In the genomic region with DNA sequence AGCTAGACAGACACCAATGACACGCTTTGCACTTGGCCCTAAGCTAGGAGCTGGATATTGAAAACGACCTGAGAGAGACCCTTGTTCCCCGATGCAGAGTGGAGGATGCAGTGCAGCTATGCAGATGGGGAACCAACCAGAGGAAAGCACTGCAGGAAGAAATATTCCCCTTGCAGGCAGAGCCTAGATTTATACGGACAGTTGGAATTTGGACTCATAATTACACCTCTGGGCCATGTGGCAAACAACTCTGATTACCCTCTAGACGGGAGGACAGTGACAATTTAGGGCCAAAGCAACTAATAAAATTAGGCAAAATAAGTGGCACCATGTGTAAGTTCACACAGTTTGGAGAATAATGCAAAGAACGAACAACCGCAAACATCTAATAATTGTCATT, we compare ENCODE assay signal across 16 cellular contexts. TPM values are rescaled to one million over a fixed set of nuclear protein-coding genes. Genes with fewer than 3 reads are reported as not detected.
DNase-seq lines count a peak whose midpoint lies in the region; ATAC-seq and TF ChIP-seq lines count a peak whose summit lies in the region.
"Had no signal": no experiment of that assay in that cellular context is flagged by ENCODE, and none has a peak within 500 bp of the region (broad histone marks: within the 10 kb centered on the region; RNA-seq: fewer than 3 reads in every experiment).

No MANE protein-coding gene starts in this region.

- DNase-seq in stimulated activated naive CD8-positive, alpha-beta T cell treated with anti-CD3 and anti-CD28 coated beads, Interleukin-15, Interleukin-2, amounts not matched to agents 100 U/mL and 50 U/mL, for 24 hours: no peak
- DNase-seq in brain microvascular endothelial cell (no peak), mucosa of descending colon (no peak), NCI-H2227 treated with DMSO at 0.1 percent for 48 hours (lab: John Stamatoyannopoulos, UW) (no peak), thyroid gland (no peak)
- DNase-seq: effector memory CD8-positive, alpha-beta T cell; Kasumi-1; NCI-H1417 treated with DMSO at 0.1 percent for 48 hours; T-helper 17 cell; upper lobe of left lung had no signal

- intact Hi-C loops in mucosa of descending colon (cut with DNase I, micrococcal nuclease) (no loop called here), thyroid gland (cut with DNase I) (no loop called here)

- peak overlapping the region; percentile 91 for H3K27ac ChIP-seq in brain microvascular endothelial cell
- H3K27ac ChIP-seq in thyroid gland: no peak overlapping the region
- H3K27ac ChIP-seq: upper lobe of left lung had no signal

- peak overlapping the region; percentile 74 for H3K27ac Mint-ChIP-seq in stimulated activated naive CD8-positive, alpha-beta T cell treated with anti-CD3 and anti-CD28 coated beads, Interleukin-15, Interleukin-2, amounts not matched to agents 100 ng/mL and 50 ng/mL, for 24 hours
- H3K27ac Mint-ChIP-seq: effector memory CD8-positive, alpha-beta T cell; naive thymus-derived CD4-positive, alpha-beta T cell; progenitor cell of endocrine pancreas; T-helper 17 cell had no signal

- H3K4me1 ChIP-seq in mucosa of descending colon (ENCODE audit: low read depth) (peaks cover 56% of the 10 kb centered on the region), thyroid gland (peaks cover 0 to 4% of the 10 kb centered on the region in 2 donors)
- H3K4me1 ChIP-seq: HAP-1 had no signal

- no peaks in the 10 kb centered on the region for H3K27me3 ChIP-seq in brain microvascular endothelial cell (replicated peaks)
- H3K27me3 ChIP-seq in thyroid gland: no peaks in the 10 kb centered on the region
- H3K27me3 ChIP-seq: upper lobe of left lung had no signal

- H3K4me3 ChIP-seq in brain microvascular endothelial cell (ENCODE audit: low read depth, low read length) (no peak overlapping the region), mucosa of descending colon (no peak overlapping the region), thyroid gland (replicated peaks in 1 of 3) (no peak overlapping the region)
- H3K4me3 ChIP-seq: HAP-1, upper lobe of left lung had no signal

- 66 to 69% methylated on average over 7 of the region's 7 CpGs for WGBS in thyroid gland, 2 donors

- ATAC-seq in stimulated activated naive CD8-positive, alpha-beta T cell treated with anti-CD3 and anti-CD28 coated beads, Interleukin-15, Interleukin-2, amounts not matched to agents 100 U/mL and 50 U/mL, for 24 hours: no peak
- ATAC-seq in mucosa of descending colon (peak; percentile 34), HG03159 (IDR thresholded peaks at IDR 0.05; ENCODE audit: unreplicated experiment) (no peak), GM19035 (IDR thresholded peaks at IDR 0.05; ENCODE audit: unreplicated experiment) (no peak)

- no peaks in the 10 kb centered on the region for H3K36me3 Mint-ChIP-seq in stimulated activated naive CD8-positive, alpha-beta T cell treated with anti-CD3 and anti-CD28 coated beads, Interleukin-15, Interleukin-2, amounts not matched to agents 100 ng/mL and 50 ng/mL, for 24 hours (ENCODE audit: low read depth)

- H3K27me3 Mint-ChIP-seq in stimulated activated naive CD8-positive, alpha-beta T cell treated with anti-CD3 and anti-CD28 coated beads, Interleukin-15, Interleukin-2, amounts not matched to agents 100 ng/mL and 50 ng/mL, for 24 hours: no peaks in the 10 kb centered on the region
- H3K27me3 Mint-ChIP-seq: progenitor cell of endocrine pancreas had no signal

- H3K36me3 ChIP-seq in brain microvascular endothelial cell (replicated peaks): no peaks in the 10 kb centered on the region
- H3K36me3 ChIP-seq in mucosa of descending colon (ENCODE audit: low read depth): no peaks in the 10 kb centered on the region
- H3K36me3 ChIP-seq in thyroid gland: no peaks in the 10 kb centered on the region
- H3K36me3 ChIP-seq: HAP-1, upper lobe of left lung had no signal

- in situ Hi-C loops in brain microvascular endothelial cell (cut with HindIII; ENCODE audit: low pct_ligation_motif_present, low sequenced_read_pairs): no loop called here

- no peak for TF ChIP-seq POLR2A in thyroid gland (IDR thresholded peaks at IDR 0.05)

- H3K9me3 ChIP-seq in mucosa of descending colon (no peaks in the 10 kb centered on the region), thyroid gland (no peaks in the 10 kb centered on the region)
- H3K9me3 ChIP-seq: HAP-1, upper lobe of left lung had no signal

- H3K9me3 Mint-ChIP-seq in stimulated activated naive CD8-positive, alpha-beta T cell treated with anti-CD3 and anti-CD28 coated beads, Interleukin-15, Interleukin-2, amounts not matched to agents 100 ng/mL and 50 ng/mL, for 24 hours: no peaks in the 10 kb centered on the region
- H3K9me3 Mint-ChIP-seq: effector memory CD8-positive, alpha-beta T cell; naive thymus-derived CD4-positive, alpha-beta T cell had no signal

- TF ChIP-seq CTCF in brain microvascular endothelial cell (IDR thresholded peaks at IDR 0.05; ENCODE audit: low read depth, low read length, missing control alignments): no peak
- TF ChIP-seq CTCF in mucosa of descending colon (IDR thresholded peaks at IDR 0.05): no peak
- TF ChIP-seq CTCF in thyroid gland (IDR thresholded peaks at IDR 0.05): no peak

- H3K4me1 Mint-ChIP-seq in stimulated activated naive CD8-positive, alpha-beta T cell treated with anti-CD3 and anti-CD28 coated beads, Interleukin-15, Interleukin-2, amounts not matched to agents 100 ng/mL and 50 ng/mL, for 24 hours (ENCODE audit: low read depth): peaks cover 74% of the 10 kb centered on the region

- H3K4me3 Mint-ChIP-seq in stimulated activated naive CD8-positive, alpha-beta T cell treated with anti-CD3 and anti-CD28 coated beads, Interleukin-15, Interleukin-2, amounts not matched to agents 100 ng/mL and 50 ng/mL, for 24 hours: no peak overlapping the region
- H3K4me3 Mint-ChIP-seq: effector memory CD8-positive, alpha-beta T cell; naive thymus-derived CD4-positive, alpha-beta T cell; T-helper 17 cell had no signal

RNA-seq across cellular contexts. Expression of gene PMEPA1, which starts 12.3 kb away (rescaled TPM):
- total RNA-seq in mucosa of descending colon: 10 to 100 TPM; 18.5 to 35.5 (median 23.5) TPM
- 10 to 100 TPM in 1 of 4 donors, 1 to 10 TPM in 3; 6.5 to 12.6 (median 8.3) TPM for total RNA-seq in thyroid gland
